In the genomic region with DNA sequence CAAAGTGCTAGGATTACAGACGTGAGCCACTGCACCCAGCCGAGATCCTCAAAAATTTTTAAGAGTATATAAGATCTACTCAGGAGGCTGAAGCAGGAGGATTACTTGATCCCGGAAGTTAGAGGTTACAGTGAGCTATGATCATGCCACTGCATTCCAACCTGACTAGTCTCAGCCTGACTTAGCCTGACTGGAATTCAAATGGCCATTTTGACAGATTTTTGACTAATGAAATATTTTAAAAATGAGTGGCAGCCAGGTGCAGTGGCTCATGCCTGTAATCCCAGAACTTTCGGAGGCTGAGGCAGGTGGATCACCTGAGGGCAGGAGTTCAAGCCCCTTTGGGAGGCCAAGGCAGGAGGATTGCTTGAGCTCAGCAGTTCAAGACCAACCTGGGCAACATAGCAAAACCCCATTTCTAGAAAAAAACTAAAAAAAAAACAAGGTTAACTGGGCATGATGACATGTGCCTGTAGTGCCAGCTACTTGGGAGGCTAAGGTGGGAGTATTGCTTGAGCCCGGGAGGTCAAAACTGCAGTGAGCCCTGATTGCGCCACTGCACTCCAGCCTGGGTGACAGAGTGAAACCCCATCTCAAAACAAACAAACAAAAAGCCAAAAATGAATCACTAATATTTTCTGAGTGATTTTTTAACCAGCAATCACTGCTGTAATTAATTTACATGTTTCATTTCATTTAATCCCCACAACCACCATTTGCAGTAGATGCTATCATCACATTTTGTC, we compare ENCODE assay signal across 12 cellular contexts. TPM values are rescaled to one million over a fixed set of nuclear protein-coding genes. Genes with fewer than 3 reads are reported as not detected.
DNase-seq lines count a peak whose midpoint lies in the region; ATAC-seq and TF ChIP-seq lines count a peak whose summit lies in the region.
"Had no signal": no experiment of that assay in that cellular context is flagged by ENCODE, and none has a peak within 500 bp of the region (broad histone marks: within the 10 kb centered on the region; RNA-seq: fewer than 3 reads in every experiment).

No MANE protein-coding gene starts in this region.

- H3K9me3 ChIP-seq in ovary: no peaks in the 10 kb centered on the region
- H3K9me3 ChIP-seq: Peyer's patch had no signal

- no peak overlapping the region for H3K4me3 ChIP-seq in ovary
- H3K4me3 ChIP-seq: lung, Peyer's patch had no signal

- in situ Hi-C loops in ACHN (cut with HindIII; ENCODE audit: low pct_ligation_motif_present, low pct_unique_long_range_greater_than_20kb, low sequenced_read_pairs) (no loop called here), G401 (cut with HindIII; ENCODE audit: low sequenced_read_pairs) (no loop called here)

- TF ChIP-seq EP300 in ovary (IDR thresholded peaks at IDR 0.05): no peak

- H3K27ac ChIP-seq in ovary: no peak overlapping the region
- H3K27ac ChIP-seq: WERI-Rb-1 had no signal

- ATAC-seq in HG03025 (IDR thresholded peaks at IDR 0.05; ENCODE audit: low FRiP score, unreplicated experiment): no peak

- intact Hi-C loops in ovary (cut with DNase I): loop anchor here (2.0 to 10.0 kb wide), 5 partner anchors 79 to 297 kb away; partner anchors contain the start of gene SLC36A1 (in 3 of the 4)

- no peaks in the 10 kb centered on the region for H3K36me3 ChIP-seq in ovary

- DNase-seq in ACHN (peak; percentile 81), M059J (ENCODE audit: low read depth) (peak; percentile 88), dermis blood vessel endothelial cell (peak; percentile 46), myocyte (ENCODE audit: low read depth) (peak; percentile 38), erythroblast (lab: John Stamatoyannopoulos, UW) (no peak), G401 (ENCODE audit: low spot score) (no peak), ovary (no peak)
- DNase-seq: foreskin melanocyte, Peyer's patch had no signal

- peaks cover 14% of the 10 kb centered on the region for H3K4me1 ChIP-seq in ovary (ENCODE audit: insufficient read depth)

- TF ChIP-seq POLR2A in erythroblast (IDR thresholded peaks at IDR 0.05; ENCODE audit: low read length): no peak
- TF ChIP-seq POLR2A in ovary (IDR thresholded peaks at IDR 0.05): no peak

- no peaks in the 10 kb centered on the region for H3K27me3 ChIP-seq in ovary
- H3K27me3 ChIP-seq: Peyer's patch had no signal

- TF ChIP-seq CTCF in ovary (IDR thresholded peaks at IDR 0.05): no peak

- WGBS in ovary, 3 donors: 79 to 80% (median 79%) methylated on average over 6 of the region's 6 CpGs

RNA-seq across cellular contexts. Expression of gene ATOX1, which starts 16.6 kb away (rescaled TPM):
- 169 and 189 TPM in 2 replicates for total RNA-seq in M059J (2014; rRNA removed; shearing (Covaris generic))
- total RNA-seq in dermis blood vessel endothelial cell (69.8 and 96.3 TPM in 2 replicates), myocyte (43.8 and 55.9 TPM in 2 replicates), ovary (10 to 100 TPM; 23.0 to 86.6 (median 48.3) TPM)
- 270 TPM for polyA plus RNA-seq in myocyte (2012)
- total RNA-seq in G401 (2014; rRNA removed; shearing (Covaris generic)): 53.7 and 112 TPM in 2 replicates
- 10 to 100 TPM; 72.8 to 73.1 TPM for polyA plus RNA-seq in ovary

RNA-seq across cellular contexts. Expression of gene G3BP1, which starts 29.9 kb away (rescaled TPM):
- 124 and 167 TPM in 2 replicates for total RNA-seq in M059J (2014; rRNA removed; shearing (Covaris generic))
- total RNA-seq in dermis blood vessel endothelial cell: 244 and 263 TPM in 2 replicates
- total RNA-seq in myocyte: 144 and 147 TPM in 2 replicates
- polyA plus RNA-seq in myocyte (2012): 105 TPM
- total RNA-seq in G401 (2014; rRNA removed; shearing (Covaris generic)): 87.3 and 132 TPM in 2 replicates
- total RNA-seq in ovary: 100 to 1,000 TPM in 5 of 7 donors, 10 to 100 TPM in 2; 70.2 to 224 (median 160) TPM
- 10 to 100 TPM; 31.0 to 79.2 TPM for polyA plus RNA-seq in ovary

RNA-seq across cellular contexts. Expression of gene SPARC, which starts 55.1 kb away (rescaled TPM):
- 2,332 and 4,342 TPM in 2 replicates for total RNA-seq in M059J (2014; rRNA removed; shearing (Covaris generic))
- total RNA-seq in dermis blood vessel endothelial cell (756 and 1,107 TPM in 2 replicates), myocyte (4,412 and 4,598 TPM in 2 replicates), ovary (1,000 to 10,000 TPM in 1 of 7 donors, 100 to 1,000 TPM in 6; 220 to 1,059 (median 717) TPM)
- 20,698 TPM for polyA plus RNA-seq in myocyte (2012)
- total RNA-seq in G401 (2014; rRNA removed; shearing (Covaris generic)): 194 and 247 TPM in 2 replicates
- polyA plus RNA-seq in ovary: 1,000 to 10,000 TPM in 1 of 2 donors, 100 to 1,000 TPM in 1; 924 to 2,564 TPM

Comparison
In these comparisons a context has a peak if more than half of its experiments do, and no peak if none do; other contexts are left out.
1. DNase-seq: peak in ACHN (single experiment), M059J (single experiment), dermis blood vessel endothelial cell (single experiment) and myocyte (single experiment); none in erythroblast (0 of 2), G401 (single experiment) and ovary (0 of 5).